Comparison of ENCODE assay signal across 10 cellular contexts in genomic region chr11:94794287-94795168, GRCh38. TPM values are rescaled to one million over a fixed set of nuclear protein-coding genes. Genes with fewer than 3 reads are reported as not detected.
DNase-seq lines count a peak whose midpoint lies in the region; ATAC-seq and TF ChIP-seq lines count a peak whose summit lies in the region.
"Had no signal": no experiment of that assay in that cellular context is flagged by ENCODE, and none has a peak within 500 bp of the region (broad histone marks: within the 10 kb centered on the region; RNA-seq: fewer than 3 reads in every experiment).

No MANE protein-coding gene starts in this region.

- H3K27ac ChIP-seq in Panc1 (ENCODE audit: low read length) (no peak overlapping the region), fibroblast of lung (ENCODE audit: insufficient read depth, low read length) (peak overlapping the region; percentile 89)

- CTCF ChIA-PET in Panc1 (lab: Charles Lee): no interaction called here

- H3K36me3 ChIP-seq in Panc1 (ENCODE audit: control insufficient read depth, insufficient read depth, low read length) (no peaks in the 10 kb centered on the region), fibroblast of lung (ENCODE audit: control insufficient read depth, insufficient read depth, low read length) (peaks cover 4% of the 10 kb centered on the region)

- H3K36me3 Mint-ChIP-seq in progenitor cell of endocrine pancreas (ENCODE audit: insufficient read depth): peaks cover 2% of the 10 kb centered on the region
- no peaks in the 10 kb centered on the region for H3K36me3 Mint-ChIP-seq in stimulated activated naive B cell treated with anti-CD40 and anti-IgM and Interleukin-4, amounts not matched to agents 10 μg/mL and 1 μg/mL and 100 μg/mL, for 72 hours

- H3K9me3 ChIP-seq in Panc1 (ENCODE audit: control insufficient read depth, insufficient read depth, low read depth, low read length): no peaks in the 10 kb centered on the region
- no peaks in the 10 kb centered on the region for H3K9me3 ChIP-seq in fibroblast of lung (ENCODE audit: control insufficient read depth, insufficient read depth, low read depth, low read length)

- intact Hi-C loops in Panc1 (cut with micrococcal nuclease; ENCODE audit: unreplicated experiment): no loop called here

- peak overlapping the region; percentile 87 for H3K4me2 ChIP-seq in fibroblast of lung (ENCODE audit: extremely low read depth, insufficient read depth, low read length)

- in situ Hi-C loops in Panc1 (cut with HindIII; ENCODE audit: low pct_unique_long_range_greater_than_20kb, low sequenced_read_pairs): no loop called here

- 0 out of 2 replicates have a peak, but pooled peaks cover 2% of the 10 kb centered on the region for H3K27me3 ChIP-seq in Panc1 (ENCODE audit: control insufficient read depth, insufficient read depth, low read length)
- no peaks in the 10 kb centered on the region for H3K27me3 ChIP-seq in fibroblast of lung (ENCODE audit: control insufficient read depth, insufficient read depth, low read length)

- H3K27me3 Mint-ChIP-seq in progenitor cell of endocrine pancreas: no peaks in the 10 kb centered on the region
- no peaks in the 10 kb centered on the region for H3K27me3 Mint-ChIP-seq in stimulated activated naive B cell treated with anti-CD40 and anti-IgM and Interleukin-4, amounts not matched to agents 10 μg/mL and 1 μg/mL and 100 μg/mL, for 72 hours

- peaks cover 4% of the 10 kb centered on the region for H3K9me3 Mint-ChIP-seq in progenitor cell of endocrine pancreas (ENCODE audit: low read depth)
- H3K9me3 Mint-ChIP-seq in stimulated activated naive B cell treated with anti-CD40 and anti-IgM and Interleukin-4, amounts not matched to agents 10 μg/mL and 1 μg/mL and 100 μg/mL, for 72 hours: no peaks in the 10 kb centered on the region

- no peak overlapping the region for H2AFZ ChIP-seq in fibroblast of lung (ENCODE audit: low read length)

- POLR2A ChIA-PET in Panc1 (lab: Charles Lee): no interaction called here

- peaks cover 20% of the 10 kb centered on the region for H3K4me1 Mint-ChIP-seq in progenitor cell of endocrine pancreas (ENCODE audit: low read depth)
- no peaks in the 10 kb centered on the region for H3K4me1 Mint-ChIP-seq in stimulated activated naive B cell treated with anti-CD40 and anti-IgM and Interleukin-4, amounts not matched to agents 10 μg/mL and 1 μg/mL and 100 μg/mL, for 72 hours

- BruUV-seq in Panc1 (replicated peaks; lab: Mats Ljungman, UMichigan): no TSS peak

- no peak overlapping the region for H3K4me3 Mint-ChIP-seq in progenitor cell of endocrine pancreas (ENCODE audit: low read depth)
- H3K4me3 Mint-ChIP-seq in stimulated activated naive B cell treated with anti-CD40 and anti-IgM and Interleukin-4, amounts not matched to agents 10 μg/mL and 1 μg/mL and 100 μg/mL, for 72 hours: no peak overlapping the region

- H3K4me3 ChIP-seq in Panc1 (ENCODE audit: low read depth in 2 of 2, low read length in 2 of 2) (no peak overlapping the region), fibroblast of lung (replicated peaks in 1 of 4; ENCODE audit: control extremely low read depth in 1 of 4, insufficient read depth in 1 of 4, low read depth in 3 of 4, low read length in 4 of 4) (peak overlapping the region; percentile 22 to 48 (median 30))

- peak; percentile 82 for DNase-seq in DMS153 (lab: John Stamatoyannopoulos, UW)
- DNase-seq in Panc1 (ENCODE audit: low read depth, low spot score): no peak
- DNase-seq in fibroblast of lung (ENCODE audit: low read depth in 2 of 2): peak; percentile 93 to 99
- no peak for DNase-seq in progenitor cell of endocrine pancreas (ENCODE audit: low spot score, unreplicated experiment)
- no peak for DNase-seq in stimulated activated naive B cell treated with anti-CD40 and anti-IgM and Interleukin-4, amounts not matched to agents 10 μg/mL and 1 μg/mL and 100 μg/mL, for 72 hours
- DNase-seq in stimulated activated CD4-positive, alpha-beta T cell treated with anti-CD3 and anti-CD28 coated beads, Interleukin-2, amount 100 ng/mL, for 24 hours: no peak
- no peak for DNase-seq in NCI-H1105 treated with DMSO at 0.1 percent for 48 hours (lab: John Stamatoyannopoulos, UW)
- DNase-seq: NCI-H2171; stimulated activated CD8-positive, alpha-beta memory T cell treated with anti-CD3 and anti-CD28 coated beads, Interleukin-4, amount 100 ng/mL, for 48 hours had no signal

- ATAC-seq in Panc1 (peak; percentile 39; the same call in 1 of the 2 replicates), HG02610 (IDR thresholded peaks at IDR 0.05; ENCODE audit: unreplicated experiment) (no peak)
- no peak for ATAC-seq in stimulated activated naive B cell treated with anti-CD40 and anti-IgM and Interleukin-4, amounts not matched to agents 10 μg/mL and 1 μg/mL and 100 μg/mL, for 72 hours (replicated peaks)

- peaks cover 63% of the 10 kb centered on the region for H3K79me2 ChIP-seq in fibroblast of lung (ENCODE audit: control insufficient read depth, insufficient read depth, low read length)

- H3K27ac Mint-ChIP-seq in progenitor cell of endocrine pancreas: peak overlapping the region; percentile 26
- no peak overlapping the region for H3K27ac Mint-ChIP-seq in stimulated activated naive B cell treated with anti-CD40 and anti-IgM and Interleukin-4, amounts not matched to agents 10 μg/mL and 1 μg/mL and 100 μg/mL, for 72 hours

- TF ChIP-seq CTCF in Panc1 (IDR thresholded peaks at IDR 0.05) (no peak), fibroblast of lung (conservative IDR thresholded peaks at IDR 0.05 in 1 of 2, IDR thresholded peaks at IDR 0.05 in 1 of 2; ENCODE audit: low read depth in 1 of 2, low read length in 2 of 2) (no peak), progenitor cell of endocrine pancreas (IDR thresholded peaks at IDR 0.05; ENCODE audit: unreplicated experiment) (no peak)

- H3K9ac ChIP-seq in fibroblast of lung (ENCODE audit: insufficient read depth, low read length): peak overlapping the region; percentile 63

- H3K4me1 ChIP-seq in Panc1 (ENCODE audit: control insufficient read depth, insufficient read depth, low read length): peaks cover 26% of the 10 kb centered on the region
- peaks cover 34% of the 10 kb centered on the region for H3K4me1 ChIP-seq in fibroblast of lung (ENCODE audit: control insufficient read depth, extremely low read depth, insufficient read depth, low read length)

- H4K20me1 ChIP-seq in fibroblast of lung (ENCODE audit: control insufficient read depth, extremely low read depth, insufficient read depth, low read length): no peaks in the 10 kb centered on the region

RNA-seq across cellular contexts. Expression of gene AMOTL1, which starts 26.4 kb away (rescaled TPM):
- total RNA-seq in Panc1 (2021; ENCODE audit: unreplicated experiment) (16.0 TPM), fibroblast of lung (62.1 and 63.7 TPM in 2 replicates), progenitor cell of endocrine pancreas (44.8 and 45.8 TPM in 2 replicates)
- polyA plus RNA-seq in Panc1 (2012; ENCODE audit: insufficient read length): 9.2 TPM
- 28.2 and 38.0 TPM in 2 replicates for polyA plus RNA-seq in fibroblast of lung
- polyA plus RNA-seq in fibroblast of lung (2012): 22.5 and 37.8 TPM in 2 replicates
- 50.3 and 60.6 TPM in 2 replicates for polyA minus RNA-seq in fibroblast of lung (ENCODE audit: low replicate concordance)

Comparison
In these comparisons a context has a peak if more than half of its experiments do, and no peak if none do; other contexts are left out.
1. DNase-seq: peak in DMS153 (single experiment) and fibroblast of lung (2 of 2); none in Panc1 (single experiment), progenitor cell of endocrine pancreas (single experiment), stimulated activated naive B cell treated with anti-CD40 and anti-IgM and Interleukin-4, amounts not matched to agents 10 μg/mL and 1 μg/mL and 100 μg/mL, for 72 hours (single experiment), stimulated activated CD4-positive, alpha-beta T cell treated with anti-CD3 and anti-CD28 coated beads, Interleukin-2, amount 100 ng/mL, for 24 hours (0 of 2) and NCI-H1105 treated with DMSO at 0.1 percent for 48 hours (single experiment).
2. H3K4me3 ChIP-seq: peak in fibroblast of lung (4 of 4); none in Panc1 (0 of 2).